ENCODE assay signal across 14 cellular contexts in genomic region chr5:148436029-148436428, GRCh38. TPM values are rescaled to one million over a fixed set of nuclear protein-coding genes. Genes with fewer than 3 reads are reported as not detected.
DNase-seq lines count a peak whose midpoint lies in the region; ATAC-seq and TF ChIP-seq lines count a peak whose summit lies in the region.
"Had no signal": no experiment of that assay in that cellular context is flagged by ENCODE, and none has a peak within 500 bp of the region (broad histone marks: within the 10 kb centered on the region; RNA-seq: fewer than 3 reads in every experiment).

No MANE protein-coding gene starts in this region.

- DNase-seq in stimulated activated naive CD8-positive, alpha-beta T cell treated with anti-CD3 and anti-CD28 coated beads, Interleukin-15, amount 100 ng/mL, for 72 hours = no peak
- DNase-seq in stimulated activated naive CD8-positive, alpha-beta T cell treated with anti-CD3 and anti-CD28 coated beads, Interleukin-15, Interleukin-2, amounts not matched to agents 100 U/mL and 50 U/mL, for 24 hours = no peak
- DNase-seq in activated naive CD8-positive, alpha-beta T cell treated with anti-CD3 and anti-CD28 coated beads for 36 hours = no peak
- DNase-seq in mucosa of descending colon (no peak), foreskin melanocyte (no peak)
- DNase-seq: C1 segment of cervical spinal cord; Caco-2; CD8-positive, alpha-beta T cell; DMS153; DND-41; GM23248; H7; HCEC 1CT had no signal

- H3K4me1 Mint-ChIP-seq in stimulated activated naive CD8-positive, alpha-beta T cell treated with anti-CD3 and anti-CD28 coated beads, Interleukin-15, amount 100 ng/mL, for 72 hours = peaks cover 13% of the 10 kb centered on the region
- peaks cover 11% of the 10 kb centered on the region for H3K4me1 Mint-ChIP-seq in activated naive CD8-positive, alpha-beta T cell treated with anti-CD3 and anti-CD28 coated beads for 36 hours

- no peaks in the 10 kb centered on the region for H3K27me3 Mint-ChIP-seq in stimulated activated naive CD8-positive, alpha-beta T cell treated with anti-CD3 and anti-CD28 coated beads, Interleukin-15, amount 100 ng/mL, for 72 hours
- H3K27me3 Mint-ChIP-seq in activated naive CD8-positive, alpha-beta T cell treated with anti-CD3 and anti-CD28 coated beads for 36 hours = no peaks in the 10 kb centered on the region

- H3K4me3 ChIP-seq in mucosa of descending colon = no peak overlapping the region
- H3K4me3 ChIP-seq: GM23248 had no signal

- no peaks in the 10 kb centered on the region for H3K4me1 ChIP-seq in mucosa of descending colon (ENCODE audit: low read depth)
- H3K4me1 ChIP-seq: Caco-2 had no signal

- no peak for TF ChIP-seq CTCF in mucosa of descending colon (IDR thresholded peaks at IDR 0.05)

- H3K36me3 ChIP-seq in mucosa of descending colon (ENCODE audit: low read depth) = peaks cover 5% of the 10 kb centered on the region

- ATAC-seq in stimulated activated naive CD8-positive, alpha-beta T cell treated with anti-CD3 and anti-CD28 coated beads, Interleukin-15, amount 100 ng/mL, for 72 hours = no peak
- ATAC-seq in stimulated activated naive CD8-positive, alpha-beta T cell treated with anti-CD3 and anti-CD28 coated beads, Interleukin-15, Interleukin-2, amounts not matched to agents 100 U/mL and 50 U/mL, for 24 hours = no peak
- ATAC-seq in mucosa of descending colon (peak; percentile 82), HG02981 (IDR thresholded peaks at IDR 0.05; ENCODE audit: unreplicated experiment) (no peak)
- ATAC-seq: CD8-positive, alpha-beta T cell had no signal

- intact Hi-C loops in mucosa of descending colon (cut with DNase I, micrococcal nuclease) = no loop called here

- peak overlapping the region; percentile 94 to 99 for H3K27ac Mint-ChIP-seq in stimulated activated naive CD8-positive, alpha-beta T cell treated with anti-CD3 and anti-CD28 coated beads, Interleukin-15, amount 100 ng/mL, for 72 hours
- H3K27ac Mint-ChIP-seq in activated naive CD8-positive, alpha-beta T cell treated with anti-CD3 and anti-CD28 coated beads for 36 hours = peak overlapping the region; percentile 95

- H3K36me3 Mint-ChIP-seq in activated naive CD8-positive, alpha-beta T cell treated with anti-CD3 and anti-CD28 coated beads for 36 hours = peaks cover 26% of the 10 kb centered on the region

- H3K9me3 Mint-ChIP-seq in stimulated activated naive CD8-positive, alpha-beta T cell treated with anti-CD3 and anti-CD28 coated beads, Interleukin-15, amount 100 ng/mL, for 72 hours = no peaks in the 10 kb centered on the region
- no peaks in the 10 kb centered on the region for H3K9me3 Mint-ChIP-seq in activated naive CD8-positive, alpha-beta T cell treated with anti-CD3 and anti-CD28 coated beads for 36 hours
- H3K9me3 Mint-ChIP-seq: CD8-positive, alpha-beta T cell had no signal

- no peaks in the 10 kb centered on the region for H3K9me3 ChIP-seq in mucosa of descending colon
- H3K9me3 ChIP-seq: Caco-2 had no signal

- peak overlapping the region in 1 of 2 donors; percentile 76 for H3K4me3 Mint-ChIP-seq in stimulated activated naive CD8-positive, alpha-beta T cell treated with anti-CD3 and anti-CD28 coated beads, Interleukin-15, amount 100 ng/mL, for 72 hours
- peak overlapping the region; percentile 75 for H3K4me3 Mint-ChIP-seq in activated naive CD8-positive, alpha-beta T cell treated with anti-CD3 and anti-CD28 coated beads for 36 hours
- H3K4me3 Mint-ChIP-seq: CD8-positive, alpha-beta T cell had no signal

RNA-seq across cellular contexts. Expression of gene FBXO38, which starts 52.3 kb away (rescaled TPM):
- total RNA-seq in activated naive CD8-positive, alpha-beta T cell treated with anti-CD3 and anti-CD28 coated beads for 36 hours = 10 to 100 TPM; 35.9 to 38.8 TPM
- total RNA-seq in mucosa of descending colon = 10 to 100 TPM; 46.5 to 48.0 (median 46.9) TPM
